ENCODE assay signal across 32 cellular contexts in the genomic region with DNA sequence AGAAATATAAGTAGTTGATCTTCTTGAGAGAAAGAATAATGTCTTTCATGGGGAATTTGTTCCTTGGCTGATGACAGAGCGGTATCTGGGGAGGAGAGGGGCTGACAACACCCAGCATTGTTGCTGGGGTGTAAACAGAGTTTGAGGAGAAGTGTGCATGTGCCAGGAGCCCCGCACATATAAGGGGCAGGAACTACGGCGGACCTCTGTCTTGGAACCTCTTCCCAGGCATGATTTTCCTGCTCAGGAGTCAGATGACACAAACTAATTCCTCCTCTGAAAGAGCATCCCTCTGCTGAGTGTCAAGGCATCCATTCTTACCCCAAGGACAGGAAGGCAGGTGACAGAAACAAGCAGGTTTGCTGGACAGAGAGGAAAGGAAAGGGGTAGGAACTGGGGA.
"Had no signal": no experiment of that assay in that cellular context is flagged by ENCODE, and none has a peak within 500 bp of the region (broad histone marks: within the 10 kb centered on the region; RNA-seq: fewer than 3 reads in every experiment).

No MANE protein-coding gene starts in this region.

- H3K4me3 ChIP-seq: PC-9, SJSA1 had no signal

- H3K27ac ChIP-seq: KMS-11, PC-9, SJSA1 had no signal

- ATAC-seq: Panc1 had no signal

- H2AFZ ChIP-seq: PC-9 had no signal

- DNase-seq: Karpas-422, KBM-7, NCI-H1048, NCI-H1092 treated with DMSO at 0.1 percent for 48 hours, NCI-H1105 treated with DMSO at 0.1 percent for 48 hours, NCI-H1417, NCI-H1436, NCI-H146, NCI-H1694, NCI-H187, NCI-H1930, NCI-H2029 treated with DMSO at 0.1 percent for 48 hours, NCI-H2081 treated with DMSO at 0.1 percent for 48 hours, NCI-H2107, NCI-H2171, NCI-H226, NCI-H446 treated with DMSO at 0.1 percent for 48 hours, NCI-H510A, NCI-H524, NCI-H526, NCI-H69, NCI-H748 treated with DMSO at 0.1 percent for 48 hours, NCI-H82, PC-9, Right ventricle myocardium superior, RPMI8226, SHP77 treated with DMSO at 0.1 percent for 48 hours, SK-N-SH, SW 1271 had no signal

- H3K9ac ChIP-seq: KMS-11, SK-N-SH had no signal

- H3K36me3 ChIP-seq: SJSA1 had no signal

- H3K4me1 ChIP-seq: SJSA1 had no signal

- H3K27me3 ChIP-seq: SJSA1 had no signal

- H3K4me2 ChIP-seq: KMS-11, PC-9, SK-N-SH had no signal
